In genomic region chr21:35779690-35780570, GRCh38 we compare ENCODE assay signal across 12 cellular contexts.
DNase-seq lines count a peak whose midpoint lies in the region; ATAC-seq and FAIRE-seq lines count a peak whose summit lies in the region.
"Had no signal": no experiment of that assay in that cellular context is flagged by ENCODE, and none has a peak within 500 bp of the region (broad histone marks: within the 10 kb centered on the region; RNA-seq: fewer than 3 reads in every experiment).

No MANE protein-coding gene starts in this region.

- H3K36me3 ChIP-seq in GM23248 (ENCODE audit: low read depth) (no peaks in the 10 kb centered on the region), skeletal muscle satellite cell (ENCODE audit: insufficient read depth, low read length) (no peaks in the 10 kb centered on the region)
- H3K36me3 ChIP-seq: heart right ventricle had no signal

- no peaks in the 10 kb centered on the region for H3K9me2 ChIP-seq in GM23248 (ENCODE audit: insufficient read depth)

- H3K4me2 ChIP-seq in GM23248 (ENCODE audit: unreplicated experiment): peak overlapping the region; percentile 41
- peak overlapping the region; percentile 42 for H3K4me2 ChIP-seq in skeletal muscle satellite cell (ENCODE audit: low read length)

- H3K27ac Mint-ChIP-seq in T-helper 17 cell: no peak overlapping the region

- H3K9me3 ChIP-seq in GM23248 (ENCODE audit: low read depth) (no peaks in the 10 kb centered on the region), skeletal muscle satellite cell (replicated peaks; ENCODE audit: low read length) (peaks cover 9% of the 10 kb centered on the region), T-helper 17 cell (ENCODE audit: control insufficient read depth, low read length, poor library complexity, severe bottlenecking) (no peaks in the 10 kb centered on the region)

- no peak for ATAC-seq in T-helper 17 cell
- ATAC-seq in GM18868 (IDR thresholded peaks at IDR 0.05; ENCODE audit: unreplicated experiment): no peak
- ATAC-seq in HG03342 (IDR thresholded peaks at IDR 0.05; ENCODE audit: unreplicated experiment): no peak

- H3K27me3 Mint-ChIP-seq in T-helper 17 cell: peaks cover 47% of the 10 kb centered on the region

- H3K79me2 ChIP-seq in GM23248 (ENCODE audit: insufficient read depth): no peaks in the 10 kb centered on the region

- H3K27me3 ChIP-seq in GM23248 (replicated peaks; ENCODE audit: insufficient read depth) (no peaks in the 10 kb centered on the region), skeletal muscle satellite cell (ENCODE audit: control insufficient read depth, insufficient read depth, low read length) (no peaks in the 10 kb centered on the region)

- H3K4me3 Mint-ChIP-seq in T-helper 17 cell: no peak overlapping the region

- DNase-seq in GM23248: peak; percentile 75
- peak; percentile 99 for DNase-seq in RCC 7860 (ENCODE audit: low spot score)
- peak; percentile 43 for DNase-seq in epithelial cell of prostate (ENCODE audit: low read depth, low spot score)
- no peak for DNase-seq in T-helper 17 cell
- DNase-seq: Kasumi-1, NCI-H446 treated with DMSO at 0.1 percent for 48 hours, retina, SIG-M5 had no signal

- H3K9ac ChIP-seq in GM23248: no peak overlapping the region
- peak overlapping the region; percentile 55 for H3K9ac ChIP-seq in skeletal muscle satellite cell (ENCODE audit: low read depth, low read length)

- peaks cover 18% of the 10 kb centered on the region for H3K4me1 ChIP-seq in GM23248 (ENCODE audit: insufficient read depth)
- peaks cover 17% of the 10 kb centered on the region for H3K4me1 ChIP-seq in skeletal muscle satellite cell (ENCODE audit: control insufficient read depth, insufficient read depth, low read length)

- H3F3A ChIP-seq in GM23248 (ENCODE audit: insufficient read depth): peaks cover 17% of the 10 kb centered on the region

- in situ Hi-C loops in GM23248 (cut with MboI): no loop called here

- H3K4me1 Mint-ChIP-seq in T-helper 17 cell: no peaks in the 10 kb centered on the region

- peak overlapping the region; percentile 52 for H3K27ac ChIP-seq in GM23248
- peak overlapping the region; percentile 23 for H3K27ac ChIP-seq in epithelial cell of prostate

- peak overlapping the region; percentile 19; the same call in 1 of the 2 replicates for H3K4me3 ChIP-seq in GM23248
- peak overlapping the region; percentile 3 for H3K4me3 ChIP-seq in skeletal muscle satellite cell (ENCODE audit: low read length)
- H3K4me3 ChIP-seq: heart right ventricle had no signal

- no peaks in the 10 kb centered on the region for H3K36me3 Mint-ChIP-seq in T-helper 17 cell (ENCODE audit: low read depth)

- no peaks in the 10 kb centered on the region for H4K20me1 ChIP-seq in GM23248 (ENCODE audit: insufficient read depth)

- peak; percentile 96 for FAIRE-seq in RCC 7860 (lab: Jason Lieb, UNC)

- WGBS in GM23248 (ENCODE audit: low coverage in 1 of 2, low lambda C conversion rate in 2 of 2, missing lambda C conversion rate in 2 of 2), 2 experiments: 53 to 54% methylated on average over 7 of the region's 7 CpGs

- peak overlapping the region; percentile 25 for H2AFZ ChIP-seq in GM23248

Comparison
In these comparisons a context has a peak if more than half of its experiments do, and no peak if none do; other contexts are left out.
1. DNase-seq: peak in GM23248 (single experiment), RCC 7860 (single experiment) and epithelial cell of prostate (single experiment); none in T-helper 17 cell (0 of 3).